Comparison of ENCODE assay signal across 9 cellular contexts in genomic region chr16:14405611-14406537, GRCh38.
A peak's percentile ranks its signal among the peaks of the same experiment; 100 is the strongest.
DNase-seq lines count a peak whose midpoint lies in the region; ATAC-seq and TF ChIP-seq lines count a peak whose summit lies in the region.
"Had no signal": no experiment of that assay in that cellular context is flagged by ENCODE, and none has a peak within 500 bp of the region (broad histone marks: within the 10 kb centered on the region; RNA-seq: fewer than 3 reads in every experiment).

No MANE protein-coding gene starts in this region.

- no peaks in the 10 kb centered on the region for H3K27me3 ChIP-seq in neuronal stem cell (ENCODE audit: control insufficient read depth in 3 of 3, insufficient read depth in 3 of 3, low read depth in 1 of 3, low read length in 3 of 3)

- H3K36me3 ChIP-seq in neuronal stem cell (replicated peaks in 1 of 2; ENCODE audit: control insufficient read depth in 2 of 2, insufficient read depth in 2 of 2, low read length in 2 of 2) = no peaks in the 10 kb centered on the region

- no peak overlapping the region for H3K4ac ChIP-seq in neuronal stem cell (ENCODE audit: low read length)

- no peaks in the 10 kb centered on the region for H3K79me1 ChIP-seq in neuronal stem cell (ENCODE audit: low read depth, low read length)

- H2AK5ac ChIP-seq in neuronal stem cell (ENCODE audit: low read depth, low read length) = no peak overlapping the region

- no peaks in the 10 kb centered on the region for H3K27me3 Mint-ChIP-seq in activated T-helper 17 cell treated with anti-CD3 and anti-CD28 coated beads, Interleukin-2, amount 50 U/mL, for 72 hours

- no peak overlapping the region for H3K23ac ChIP-seq in neuronal stem cell (ENCODE audit: low read depth, low read length, poor library complexity)

- WGBS in neuronal stem cell (ENCODE audit: extremely low coverage in 2 of 2, insufficient read length in 2 of 2, insufficient replicate concordance in 1 of 2), 2 donors = no CpG with 5 or more reads among the region's 43 CpGs

- no peak overlapping the region for H3K27ac Mint-ChIP-seq in activated T-helper 17 cell treated with anti-CD3 and anti-CD28 coated beads, Interleukin-2, amount 50 U/mL, for 72 hours

- no peak overlapping the region for H2BK120ac ChIP-seq in neuronal stem cell (ENCODE audit: low read depth, low read length)

- H3K18ac ChIP-seq in neuronal stem cell (ENCODE audit: low read length) = peak overlapping the region; percentile 57

- H4K8ac ChIP-seq in neuronal stem cell (ENCODE audit: low read depth, low read length) = no peak overlapping the region

- H2BK12ac ChIP-seq in neuronal stem cell (ENCODE audit: low read length) = no peak overlapping the region

- H3K9me3 Mint-ChIP-seq in activated T-helper 17 cell treated with anti-CD3 and anti-CD28 coated beads, Interleukin-2, amount 50 U/mL, for 72 hours = no peaks in the 10 kb centered on the region

- H3K9ac ChIP-seq in neuronal stem cell (ENCODE audit: low read depth, low read length, poor library complexity) = no peak overlapping the region
- H3K9ac ChIP-seq: parathyroid adenoma had no signal

- H3K4me3 ChIP-seq in GM12864 (ENCODE audit: low read depth, low read length) (no peak overlapping the region; the same call in 1 of the 2 replicates), neuronal stem cell (ENCODE audit: low read length in 2 of 2) (no peak overlapping the region)

- H3K36me3 Mint-ChIP-seq in activated T-helper 17 cell treated with anti-CD3 and anti-CD28 coated beads, Interleukin-2, amount 50 U/mL, for 72 hours (ENCODE audit: low read depth) = no peaks in the 10 kb centered on the region

- H2BK5ac ChIP-seq in neuronal stem cell (ENCODE audit: low read length) = no peak overlapping the region

- H3K27ac ChIP-seq in neuronal stem cell (replicated peaks; ENCODE audit: low read length) = no peak overlapping the region
- H3K27ac ChIP-seq: parathyroid adenoma had no signal

- no peak overlapping the region for H2BK15ac ChIP-seq in neuronal stem cell (ENCODE audit: low read length)

- DNase-seq in GM12864 (ENCODE audit: low read depth) (peak; percentile 83), neuronal stem cell (ENCODE audit: low spot score) (peak; percentile 20), NCI-H187 (lab: John Stamatoyannopoulos, UW) (no peak), medulla oblongata (ENCODE audit: extremely low spot score) (no peak), T-helper 9 cell (no peak)

- H3K4me1 ChIP-seq in neuronal stem cell (ENCODE audit: control insufficient read depth in 2 of 2, insufficient read depth in 1 of 2, low read depth in 1 of 2, low read length in 2 of 2) = no peaks in the 10 kb centered on the region
- H3K4me1 ChIP-seq: parathyroid adenoma had no signal

- no peaks in the 10 kb centered on the region for H3K9me3 ChIP-seq in neuronal stem cell (replicated peaks in 1 of 2; ENCODE audit: control insufficient read depth in 2 of 2, insufficient read depth in 1 of 2, low read depth in 1 of 2, low read length in 2 of 2)

- H2AFZ ChIP-seq in neuronal stem cell (ENCODE audit: low read length) = no peak overlapping the region
- H2AFZ ChIP-seq: parathyroid adenoma had no signal

- no peaks in the 10 kb centered on the region for H3K4me1 Mint-ChIP-seq in activated T-helper 17 cell treated with anti-CD3 and anti-CD28 coated beads, Interleukin-2, amount 50 U/mL, for 72 hours

- TF ChIP-seq CTCF in GM12864 (IDR thresholded peaks at IDR 0.05; ENCODE audit: low read depth, low read length, missing control alignments) = no peak

- H3K4me2 ChIP-seq in neuronal stem cell (ENCODE audit: insufficient read depth, low read length, poor library complexity, severe bottlenecking) = no peak overlapping the region

- H3K4me3 Mint-ChIP-seq in activated T-helper 17 cell treated with anti-CD3 and anti-CD28 coated beads, Interleukin-2, amount 50 U/mL, for 72 hours = no peak overlapping the region

- ATAC-seq in GM21360 (IDR thresholded peaks at IDR 0.05; ENCODE audit: unreplicated experiment) (peak; percentile 79), HG03439 (IDR thresholded peaks at IDR 0.05; ENCODE audit: unreplicated experiment) (peak; percentile 81)
- ATAC-seq in activated T-helper 17 cell treated with anti-CD3 and anti-CD28 coated beads, Interleukin-2, amount 50 U/mL, for 72 hours (replicated peaks) = peak; percentile 38

- H4K91ac ChIP-seq in neuronal stem cell (ENCODE audit: low read depth, low read length, poor library complexity) = no peak overlapping the region

- no peak overlapping the region for H3K14ac ChIP-seq in neuronal stem cell (ENCODE audit: low read length)

Comparison
In these comparisons a context has a peak if more than half of its experiments do, and no peak if none do; other contexts are left out.
1. DNase-seq: peak in GM12864 (single experiment) and neuronal stem cell (single experiment); none in NCI-H187 (0 of 2), medulla oblongata (single experiment) and T-helper 9 cell (single experiment).
2. Peak in every context shown above with its lines, with median percentiles within 50 percentile points of each other: ATAC-seq.